ENCODE assay signal across 25 cellular contexts in the genomic region with DNA sequence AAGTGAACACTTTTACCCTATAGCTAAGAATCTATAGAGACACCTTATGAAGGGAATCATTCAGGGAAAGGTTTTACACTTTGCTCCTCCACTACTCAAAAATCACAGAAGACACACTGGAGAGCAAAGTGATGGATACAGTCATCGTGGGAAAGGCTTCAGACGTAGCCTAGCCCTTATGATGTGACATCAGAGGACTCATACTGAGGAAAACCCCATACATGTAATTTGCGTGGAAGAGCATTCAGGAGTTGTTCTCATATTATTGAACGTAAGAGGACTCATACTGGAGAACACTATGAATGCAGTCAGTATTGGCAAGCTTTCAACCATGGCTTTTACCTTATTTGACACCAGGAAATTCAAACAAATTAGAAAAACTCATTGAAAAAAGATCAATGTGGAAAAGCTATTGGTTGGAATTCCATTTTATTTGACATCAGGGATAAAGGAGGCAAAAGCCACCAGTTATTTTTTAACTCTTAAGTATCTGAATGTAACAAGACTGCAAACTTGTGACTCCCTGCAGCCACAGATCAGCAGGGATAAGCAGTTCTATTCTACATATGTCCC. TPM values are rescaled to one million over a fixed set of nuclear protein-coding genes. Genes with fewer than 3 reads are reported as not detected.
A peak's percentile ranks its signal among the peaks of the same experiment; 100 is the strongest.
DNase-seq lines count a peak whose midpoint lies in the region; ATAC-seq, FAIRE-seq and TF ChIP-seq lines count a peak whose summit lies in the region.
"Had no signal": no experiment of that assay in that cellular context is flagged by ENCODE, and none has a peak within 500 bp of the region (broad histone marks: within the 10 kb centered on the region; RNA-seq: fewer than 3 reads in every experiment).

No MANE protein-coding gene starts in this region.

- intact Hi-C loops in GM12878 (cut with micrococcal nuclease; ENCODE audit: unreplicated experiment) = no loop called here

- 24 to 26% methylated on average over 4 of the region's 4 CpGs for WGBS in GM23248 (ENCODE audit: low coverage in 1 of 2, low lambda C conversion rate in 2 of 2, missing lambda C conversion rate in 2 of 2), 2 experiments
- WGBS in GM12878 (ENCODE audit: insufficient coverage, insufficient replicate concordance, low lambda C conversion rate, missing lambda C conversion rate) = 23% methylated on average over 4 of the region's 4 CpGs

- BruUV-seq in GM12878 (replicated peaks; lab: Mats Ljungman, UMichigan) = no TSS peak

- TF ChIP-seq RAD21 in GM12878 (IDR thresholded peaks at IDR 0.05; ENCODE audit: insufficient read depth, low read depth, low read length) = no peak

- FAIRE-seq in GM12878 (lab: Jason Lieb, UNC) = no peak
- FAIRE-seq: GM18507, GM19239, H54 had no signal

- peaks cover 3% of the 10 kb centered on the region for H3K9me3 ChIP-seq in GM23248 (ENCODE audit: low read depth)
- H3K9me3 ChIP-seq in GM12878 (replicated peaks; ENCODE audit: control insufficient read depth, insufficient read depth, low read length) = peaks cover 8% of the 10 kb centered on the region
- peaks cover 41 to 89% (median 82%) of the 10 kb centered on the region in 5 donors for H3K9me3 ChIP-seq in subcutaneous abdominal adipose tissue (ENCODE audit: control insufficient read depth in 5 of 5, low read length in 5 of 5)

- no peaks in the 10 kb centered on the region for H3K27me3 ChIP-seq in GM23248 (replicated peaks; ENCODE audit: insufficient read depth)
- H3K27me3 ChIP-seq in GM12878 (replicated peaks in 1 of 2; ENCODE audit: control insufficient read depth in 2 of 2, insufficient read depth in 2 of 2, low read length in 1 of 2) = no peaks in the 10 kb centered on the region
- no peaks in the 10 kb centered on the region for H3K27me3 ChIP-seq in subcutaneous abdominal adipose tissue (ENCODE audit: control insufficient read depth in 5 of 5, insufficient read depth in 4 of 5, low read length in 5 of 5)
- H3K27me3 ChIP-seq: Peyer's patch had no signal

- peak; percentile 57 for DNase-seq in DMS53 (lab: John Stamatoyannopoulos, UW)
- peak; percentile 9 for DNase-seq in GM23248
- no peak for DNase-seq in GM12878 (ENCODE audit: low read depth, low spot score)
- no peak for DNase-seq in cerebellar cortex (ENCODE audit: low spot score)
- no peak for DNase-seq in activated effector memory CD4-positive, alpha-beta T cell treated with anti-CD3 and anti-CD28 coated beads, Interleukin-2, amount 50 U/mL, for 16 hours
- DNase-seq in GF-D8 (lab: John Stamatoyannopoulos, UW) = no peak
- DNase-seq: AML-193; C1 segment of cervical spinal cord; Calu3; CD8-positive, alpha-beta T cell; DMS79; HFFc6; NCI-H1092; NCI-H1436 treated with DMSO at 0.1 percent for 48 hours; NCI-H1930; NCI-H2227 treated with DMSO at 0.1 percent for 48 hours; NCI-H510A; NCI-H774; NK-92 treated with Interleukin-12 subunit alpha and Interleukin-12 subunit beta, amount 100 ng/mL, for 24 hours; T-cell had no signal

- SMC1A ChIA-PET in GM12878 (lab: Charles Lee; ENCODE audit: uncharacterized antibody, unreplicated experiment) = no interaction called here

- H3K4me1 ChIP-seq in GM23248 (ENCODE audit: insufficient read depth) (no peaks in the 10 kb centered on the region), GM12878 (ENCODE audit: control insufficient read depth, insufficient read depth, low read length) (no peaks in the 10 kb centered on the region), subcutaneous abdominal adipose tissue (ENCODE audit: control insufficient read depth in 5 of 5, insufficient read depth in 5 of 5, low read length in 5 of 5) (no peaks in the 10 kb centered on the region)
- H3K4me1 ChIP-seq: Peyer's patch had no signal

- no peak for TF ChIP-seq CTCF in GM12878 (IDR thresholded peaks at IDR 0.05 in 2 of 3, conservative IDR thresholded peaks at IDR 0.05 in 1 of 3; ENCODE audit: control insufficient read depth in 2 of 3, extremely low read depth in 1 of 3, insufficient read depth in 1 of 3, low read depth in 3 of 3, low read length in 3 of 3)

- TF ChIP-seq POLR2A in GM12878 (IDR thresholded peaks at IDR 0.05; ENCODE audit: low read depth, low read length) = no peak

- CTCF ChIA-PET in GM12878 (lab: Yijun Ruan, JAX) = no interaction called here

- H3K79me2 ChIP-seq in GM23248 (ENCODE audit: insufficient read depth) (no peaks in the 10 kb centered on the region), GM12878 (ENCODE audit: control insufficient read depth, insufficient read depth, low read length) (no peaks in the 10 kb centered on the region)

- H3K27ac ChIP-seq in GM23248 (no peak overlapping the region), GM12878 (ENCODE audit: control insufficient read depth, insufficient read depth) (no peak overlapping the region), subcutaneous abdominal adipose tissue (ENCODE audit: low read depth, low read length) (no peak overlapping the region)
- H3K27ac ChIP-seq: Peyer's patch had no signal

- POLR2A ChIA-PET in GM12878 (lab: Charles Lee) = no interaction called here

- no peak overlapping the region for H2AFZ ChIP-seq in GM23248
- no peak overlapping the region for H2AFZ ChIP-seq in GM12878 (ENCODE audit: control insufficient read depth, low read depth, low read length)

- H4K20me1 ChIP-seq in GM23248 (ENCODE audit: insufficient read depth) = no peaks in the 10 kb centered on the region
- H4K20me1 ChIP-seq in GM12878 (ENCODE audit: control insufficient read depth, insufficient read depth) = no peaks in the 10 kb centered on the region

- H3K4me2 ChIP-seq in GM23248 (ENCODE audit: unreplicated experiment) (no peak overlapping the region), GM12878 (ENCODE audit: control insufficient read depth, insufficient read depth) (no peak overlapping the region)

- H3F3A ChIP-seq in GM23248 (ENCODE audit: insufficient read depth) = 0 out of 2 replicates have a peak, but pooled peaks cover 7% of the 10 kb centered on the region

- TF ChIP-seq EP300 in GM12878 (IDR thresholded peaks at IDR 0.05; ENCODE audit: borderline replicate concordance in 1 of 2, control insufficient read depth in 1 of 2, low read depth in 2 of 2, low read length in 2 of 2) = no peak

- no peak overlapping the region for H3K4me3 ChIP-seq in GM23248
- H3K4me3 ChIP-seq in GM12878 = no peak overlapping the region
- H3K4me3 ChIP-seq in subcutaneous abdominal adipose tissue (ENCODE audit: low read depth in 1 of 5, low read length in 5 of 5) = peak overlapping the region in 3 of 5 donors; percentile 13 to 44 (median 36)
- H3K4me3 ChIP-seq: Peyer's patch had no signal

- no peak for ATAC-seq in GM12878
- ATAC-seq: CD8-positive, alpha-beta T cell; T-cell had no signal

- H3K9ac ChIP-seq in GM23248 (no peak overlapping the region), GM12878 (ENCODE audit: control insufficient read depth, insufficient read depth, low read length) (no peak overlapping the region), subcutaneous abdominal adipose tissue (ENCODE audit: low read length in 5 of 5) (no peak overlapping the region)

- no peaks in the 10 kb centered on the region for H3K36me3 ChIP-seq in GM23248 (ENCODE audit: low read depth)
- H3K36me3 ChIP-seq in GM12878 (ENCODE audit: control insufficient read depth in 2 of 2, insufficient read depth in 2 of 2, low read length in 1 of 2) = no peaks in the 10 kb centered on the region
- H3K36me3 ChIP-seq in subcutaneous abdominal adipose tissue (ENCODE audit: control insufficient read depth in 5 of 5, insufficient read depth in 5 of 5, low read length in 5 of 5) = no peaks in the 10 kb centered on the region
- H3K36me3 ChIP-seq: Peyer's patch had no signal

- in situ Hi-C loops in GM23248 (cut with MboI) (no loop called here), GM12878 (cut with MboI) (no loop called here)

- RAD21 ChIA-PET in GM12878 (lab: Charles Lee; ENCODE audit: unreplicated experiment) = no interaction called here

- no peaks in the 10 kb centered on the region for H3K9me2 ChIP-seq in GM23248 (ENCODE audit: insufficient read depth)

RNA-seq across cellular contexts. Expression of a gene that starts 16.1 kb away (rescaled TPM):
- total RNA-seq in GM23248 (2014; rRNA removed; shearing (Covaris generic)) = 18.2 and 20.8 TPM in 2 replicates
- polyA plus RNA-seq in GM23248 (2016; fragmentation: Nextera tagmentation; extraction: Ambion mirVana) (16.5 and 18.0 TPM in 2 replicates), GM12878 (2011; rRNA removed) (17.3 and 17.8 TPM in 2 replicates), GM12878 (2014; fragmentation: Illumina TruSeq; extraction: Trizol) (12.3 and 14.9 TPM in 2 replicates), GM12878 (2014; fragmentation: Nextera tagmentation; extraction: Ambion mirVana) (1 to 10 TPM; 2.7 to 3.3 TPM), GM12878 (2014; rRNA removed) (12.8 and 14.5 TPM in 2 replicates), GM12878 (2016; fragmentation: Nextera tagmentation; extraction: Ambion mirVana) (10 to 100 TPM; 14.4 to 17.6 TPM)
- 43.4 and 50.7 TPM in 2 replicates for total RNA-seq in GM12878 (2013; cell fraction: nucleolus; rRNA removed)
- total RNA-seq in GM12878 (2014; rRNA removed) (14.2 and 16.7 TPM in 2 replicates), GM12878 (2014; rRNA removed; fragmentation: Illumina TruSeq; extraction: Trizol) (13.5 and 14.7 TPM in 2 replicates), GM12878 (2021) (12.3 and 14.1 TPM in 2 replicates)
- 12.1 TPM for polyA plus RNA-seq in GM12878 (2011; ENCODE audit: low read depth)
- 15.6 and 17.2 TPM in 2 replicates for polyA plus RNA-seq in GM12878 (2011; cell fraction: cytosol; rRNA removed)
- polyA plus RNA-seq in GM12878 (2011; cell fraction: nucleus; rRNA removed) = 31.9 and 32.4 TPM in 2 replicates
- 16.0 and 17.3 TPM in 2 replicates for polyA plus RNA-seq in GM12878 (2012)
- 19.8 and 29.6 TPM in 2 replicates for polyA minus RNA-seq in GM12878 (2011; rRNA and poly(A)+ RNA removed)
- 5.3 and 7.6 TPM in 2 replicates for polyA minus RNA-seq in GM12878 (2011; cell fraction: cytosol; rRNA and poly(A)+ RNA removed)
- 16.9 and 20.6 TPM in 2 replicates for polyA minus RNA-seq in GM12878 (2011; cell fraction: nucleus; rRNA and poly(A)+ RNA removed)

RNA-seq across cellular contexts. Expression of a gene that starts 16.2 kb away (rescaled TPM):
- 10.7 and 15.1 TPM in 2 replicates for total RNA-seq in GM23248 (2014; rRNA removed; shearing (Covaris generic))
- polyA plus RNA-seq in GM23248 (2016; fragmentation: Nextera tagmentation; extraction: Ambion mirVana) (1.7 and 2.6 TPM in 2 replicates), GM12878 (2011; rRNA removed) (4.7 and 5.8 TPM in 2 replicates), GM12878 (2014; fragmentation: Illumina TruSeq; extraction: Trizol) (0.29 and 0.71 TPM in 2 replicates), GM12878 (2014; fragmentation: Nextera tagmentation; extraction: Ambion mirVana) (under 1 TPM in 1 of 2 experiments, not detected in 1; 0.11 TPM), GM12878 (2014; rRNA removed) (0.18 and 0.43 TPM in 2 replicates), GM12878 (2016; fragmentation: Nextera tagmentation; extraction: Ambion mirVana) (under 1 TPM; 0.28 to 0.42 TPM)
- 4.9 and 5.1 TPM in 2 replicates for total RNA-seq in GM12878 (2013; cell fraction: nucleolus; rRNA removed)
- total RNA-seq in GM12878 (2014; rRNA removed) (0.62 and 0.76 TPM in 2 replicates), GM12878 (2014; rRNA removed; fragmentation: Illumina TruSeq; extraction: Trizol) (0.78 and 1.1 TPM in 2 replicates), GM12878 (2021) (0.43 and 0.56 TPM in 2 replicates)
- 1.5 TPM for polyA plus RNA-seq in GM12878 (2011; ENCODE audit: low read depth)
- polyA plus RNA-seq in GM12878 (2011; cell fraction: cytosol; rRNA removed) = 2.9 and 3.7 TPM in 2 replicates
- 2.1 and 2.2 TPM in 2 replicates for polyA plus RNA-seq in GM12878 (2011; cell fraction: nucleus; rRNA removed)
- 1.6 and 2.2 TPM in 2 replicates for polyA plus RNA-seq in GM12878 (2012)
- 5.8 and 6.5 TPM in 2 replicates for polyA minus RNA-seq in GM12878 (2011; rRNA and poly(A)+ RNA removed)
- 2.7 and 4.1 TPM in 2 replicates for polyA minus RNA-seq in GM12878 (2011; cell fraction: cytosol; rRNA and poly(A)+ RNA removed)
- polyA minus RNA-seq in GM12878 (2011; cell fraction: nucleus; rRNA and poly(A)+ RNA removed) = 1.7 and 1.8 TPM in 2 replicates

Comparison
In these comparisons a context has a peak if more than half of its experiments do, and no peak if none do; other contexts are left out.
1. DNase-seq: peak in DMS53 (single experiment) and GM23248 (single experiment); none in GM12878 (single experiment), cerebellar cortex (single experiment), activated effector memory CD4-positive, alpha-beta T cell treated with anti-CD3 and anti-CD28 coated beads, Interleukin-2, amount 50 U/mL, for 16 hours (single experiment) and GF-D8 (single experiment).
2. H3K4me3 ChIP-seq: peak in subcutaneous abdominal adipose tissue (3 of 5); none in GM23248 (single experiment) and GM12878 (single experiment).